In genomic region chr17:62732125-62732524, GRCh38 we compare ENCODE assay signal across 18 cellular contexts.
DNase-seq lines count a peak whose midpoint lies in the region; ATAC-seq and TF ChIP-seq lines count a peak whose summit lies in the region.
"Had no signal": no experiment of that assay in that cellular context is flagged by ENCODE, and none has a peak within 500 bp of the region (broad histone marks: within the 10 kb centered on the region; RNA-seq: fewer than 3 reads in every experiment).

No MANE protein-coding gene starts in this region.

- no peak overlapping the region for H3K14ac ChIP-seq in trophoblast cell (ENCODE audit: low read length)

- H3K79me1 ChIP-seq in trophoblast cell (ENCODE audit: low read length): peaks cover 4% of the 10 kb centered on the region

- no peaks in the 10 kb centered on the region for H3K36me3 Mint-ChIP-seq in nephron progenitor cell (ENCODE audit: low read depth)
- no peaks in the 10 kb centered on the region for H3K36me3 Mint-ChIP-seq in Calu3 (ENCODE audit: insufficient read depth, unreplicated experiment)
- H3K36me3 Mint-ChIP-seq: CD8-positive, alpha-beta memory T cell had no signal

- H3K36me3 ChIP-seq in RWPE2 (ENCODE audit: low read depth): no peaks in the 10 kb centered on the region
- H3K36me3 ChIP-seq in trophoblast cell (ENCODE audit: control insufficient read depth in 1 of 2, insufficient read depth in 2 of 2, low read length in 2 of 2): peaks cover 1 to 4% of the 10 kb centered on the region in 2 experiments

- no peak overlapping the region for H2AK5ac ChIP-seq in trophoblast cell (ENCODE audit: low read length)

- no peak overlapping the region for H3K4ac ChIP-seq in trophoblast cell (ENCODE audit: low read depth, low read length)

- ATAC-seq in RWPE2 (ENCODE audit: low read depth): peak; percentile 97
- ATAC-seq: SK-N-SH treated with all-trans-retinoic acid at 6 μM for 48 hours had no signal

- H4K12ac ChIP-seq in trophoblast cell (ENCODE audit: low read depth, low read length): no peak overlapping the region

- H3K27me3 ChIP-seq in RWPE2 (ENCODE audit: insufficient read depth, poor library complexity, severe bottlenecking) (no peaks in the 10 kb centered on the region), trophoblast cell (ENCODE audit: insufficient read depth, low read length) (no peaks in the 10 kb centered on the region)

- H2BK5ac ChIP-seq in trophoblast cell (ENCODE audit: low read depth, low read length, poor library complexity): no peak overlapping the region

- H3K4me3 ChIP-seq in RWPE2 (ENCODE audit: severe bottlenecking): no peak overlapping the region
- no peak overlapping the region for H3K4me3 ChIP-seq in epithelial cell of esophagus (ENCODE audit: low read length)
- H3K4me3 ChIP-seq in trophoblast cell (ENCODE audit: low read depth, low read length): no peak overlapping the region
- H3K4me3 ChIP-seq: GM23248 had no signal

- no peak overlapping the region for H2AFZ ChIP-seq in trophoblast cell (ENCODE audit: insufficient read depth, low read length, poor library complexity)
- H2AFZ ChIP-seq: GM23248 had no signal

- H3K9me3 ChIP-seq in RWPE2 (ENCODE audit: severe bottlenecking) (no peaks in the 10 kb centered on the region), trophoblast cell (ENCODE audit: insufficient read depth, low read depth, low read length) (peaks cover 2% of the 10 kb centered on the region)

- DNase-seq in HPDE6-E6E7 (ENCODE audit: extremely low spot score) (peak; percentile 66), RWPE2 (ENCODE audit: low spot score) (no peak), epithelial cell of esophagus (ENCODE audit: low read depth) (peak; percentile 91), nephron progenitor cell (no peak), Calu3 (no peak), trophoblast cell (no peak)
- DNase-seq in activated CD4-positive, alpha-beta T cell treated with anti-CD3 and anti-CD28 coated beads for 4 hours: no peak
- DNase-seq: ACHN; C1 segment of cervical spinal cord; CD8-positive, alpha-beta memory T cell; GM23248; HFFc6; NCI-H1417 treated with DMSO at 0.1 percent for 48 hours; NCI-H187 treated with DMSO at 0.1 percent for 48 hours; NCI-H510A treated with DMSO at 0.1 percent for 48 hours; SIG-M5 had no signal

- H3K9ac ChIP-seq in trophoblast cell (ENCODE audit: low read length): no peak overlapping the region
- H3K9ac ChIP-seq: GM23248, KMS-11 had no signal

- no peak overlapping the region for H3K4me3 Mint-ChIP-seq in nephron progenitor cell
- H3K4me3 Mint-ChIP-seq in Calu3 (ENCODE audit: low read depth, unreplicated experiment): no peak overlapping the region
- H3K4me3 Mint-ChIP-seq: CD8-positive, alpha-beta memory T cell; HFFc6 had no signal

- TF ChIP-seq CTCF in RWPE2 (IDR thresholded peaks at IDR 0.05; ENCODE audit: poor library complexity, severe bottlenecking) (no peak), epithelial cell of esophagus (IDR thresholded peaks at IDR 0.05; ENCODE audit: insufficient read depth, low read depth, low read length, missing control alignments) (no peak), nephron progenitor cell (IDR thresholded peaks at IDR 0.05) (no peak), Calu3 (IDR thresholded peaks at IDR 0.05; ENCODE audit: unreplicated experiment) (no peak)

- H3K23ac ChIP-seq in trophoblast cell (ENCODE audit: low read length): no peak overlapping the region

- H3K27me3 Mint-ChIP-seq in nephron progenitor cell (ENCODE audit: low read depth, poor library complexity) (no peaks in the 10 kb centered on the region), Calu3 (ENCODE audit: unreplicated experiment) (no peaks in the 10 kb centered on the region)

- peak overlapping the region; percentile 13 for H3K27ac ChIP-seq in RWPE2 (ENCODE audit: poor library complexity, severe bottlenecking)
- H3K27ac ChIP-seq in trophoblast cell (ENCODE audit: low read depth, low read length): no peak overlapping the region
- H3K27ac ChIP-seq: GM23248, KMS-11 had no signal

- no peak overlapping the region for H3K4me2 ChIP-seq in trophoblast cell (ENCODE audit: low read length)
- H3K4me2 ChIP-seq: KMS-11 had no signal

- H3K27ac Mint-ChIP-seq in nephron progenitor cell (peak overlapping the region; percentile 15), Calu3 (ENCODE audit: unreplicated experiment) (no peak overlapping the region)
- H3K27ac Mint-ChIP-seq: HFFc6 had no signal

- no peak overlapping the region for H4K8ac ChIP-seq in trophoblast cell (ENCODE audit: low read depth, low read length)

- BruUV-seq in Calu3 (replicated peaks; lab: Mats Ljungman, UMichigan): no TSS peak

- CTCF ChIA-PET in Calu3 (lab: Charles Lee): no interaction called here

- H4K91ac ChIP-seq in trophoblast cell (ENCODE audit: low read depth, low read length): no peak overlapping the region

- H3K18ac ChIP-seq in trophoblast cell (ENCODE audit: low read length): no peak overlapping the region

- peaks cover 5% of the 10 kb centered on the region for H3K9me3 Mint-ChIP-seq in nephron progenitor cell
- no peaks in the 10 kb centered on the region for H3K9me3 Mint-ChIP-seq in Calu3 (ENCODE audit: low read depth, unreplicated experiment)
- H3K9me3 Mint-ChIP-seq: CD8-positive, alpha-beta memory T cell; HFFc6 had no signal

- H2BK120ac ChIP-seq in trophoblast cell (ENCODE audit: insufficient read depth, low read length, poor library complexity): no peak overlapping the region

- WGBS in trophoblast cell (ENCODE audit: extremely low coverage, insufficient coverage, insufficient read length): no CpG with 5 or more reads among the region's 5 CpGs

- H3K79me2 ChIP-seq in trophoblast cell (ENCODE audit: control insufficient read depth, insufficient read depth, low read length, poor library complexity): no peaks in the 10 kb centered on the region

- intact Hi-C loops in Calu3 (cut with micrococcal nuclease; ENCODE audit: unreplicated experiment): no loop called here

- peaks cover 21% of the 10 kb centered on the region for H3K4me1 ChIP-seq in RWPE2 (ENCODE audit: insufficient read depth, poor library complexity, severe bottlenecking)
- H3K4me1 ChIP-seq in trophoblast cell (ENCODE audit: control insufficient read depth in 1 of 2, insufficient read depth in 2 of 2, low read length in 2 of 2): no peaks in the 10 kb centered on the region

- H3K4me1 Mint-ChIP-seq in nephron progenitor cell (peaks cover 17% of the 10 kb centered on the region), Calu3 (ENCODE audit: low read depth, unreplicated experiment) (peaks cover 8% of the 10 kb centered on the region)
- H3K4me1 Mint-ChIP-seq: CD8-positive, alpha-beta memory T cell had no signal

- no peak overlapping the region for H2BK12ac ChIP-seq in trophoblast cell (ENCODE audit: low read length)

Comparison
In these comparisons a context has a peak if more than half of its experiments do, and no peak if none do; other contexts are left out.
1. DNase-seq: peak in HPDE6-E6E7 (single experiment) and epithelial cell of esophagus (single experiment); none in RWPE2 (single experiment), nephron progenitor cell (single experiment), activated CD4-positive, alpha-beta T cell treated with anti-CD3 and anti-CD28 coated beads for 4 hours (0 of 2), Calu3 (single experiment) and trophoblast cell (0 of 2).